ENCODE assay signal across 10 cellular contexts in genomic region chr12:57236925-57237652, GRCh38. TPM values are rescaled to one million over a fixed set of nuclear protein-coding genes. Genes with fewer than 3 reads are reported as not detected.
DNase-seq lines count a peak whose midpoint lies in the region; ATAC-seq and TF ChIP-seq lines count a peak whose summit lies in the region.
"Had no signal": no experiment of that assay in that cellular context is flagged by ENCODE, and none has a peak within 500 bp of the region (broad histone marks: within the 10 kb centered on the region; RNA-seq: fewer than 3 reads in every experiment).

No MANE protein-coding gene starts in this region.

- TF ChIP-seq CTCF in CD14-positive monocyte (IDR thresholded peaks at IDR 0.05) (no peak), cardiac fibroblast (IDR thresholded peaks at IDR 0.05; ENCODE audit: low read depth, low read length) (no peak), mucosa of descending colon (IDR thresholded peaks at IDR 0.05) (no peak), mammary epithelial cell (conservative IDR thresholded peaks at IDR 0.05 in 1 of 2, IDR thresholded peaks at IDR 0.05 in 1 of 2; ENCODE audit: extremely low read depth in 1 of 2, insufficient read depth in 1 of 2, low read depth in 1 of 2, low read length in 2 of 2) (no peak)

- H3K27me3 Mint-ChIP-seq in CD14-positive monocyte (ENCODE audit: low read depth in 3 of 3) = peaks cover 66 to 76% (median 67%) of the 10 kb centered on the region in 3 donors

- H3K36me3 Mint-ChIP-seq in CD14-positive monocyte = peaks cover 44 to 48% of the 10 kb centered on the region in 2 donors

- H3K9me3 Mint-ChIP-seq in CD14-positive monocyte = peaks cover 0 to 40% (median 15%) of the 10 kb centered on the region in 7 donors

- DNase-seq in CD14-positive monocyte (ENCODE audit: low spot score) = no peak
- peak; percentile 25 for DNase-seq in HuH-7.5 (ENCODE audit: low spot score)
- DNase-seq in cardiac fibroblast (ENCODE audit: low read depth in 2 of 2) = peak in 1 of 2 donors; percentile 62
- peak in 2 of 3 donors; percentile 31 to 44 for DNase-seq in mucosa of descending colon
- DNase-seq in NCI-H2196 treated with DMSO at 0.1 percent for 48 hours (lab: John Stamatoyannopoulos, UW; ENCODE audit: unreplicated experiment) = no peak
- DNase-seq in A172 (ENCODE audit: low spot score) = no peak
- DNase-seq in mammary epithelial cell = no peak
- DNase-seq: NCI-H2227 treated with DMSO at 0.1 percent for 48 hours had no signal

- no peak overlapping the region for H3K4me2 ChIP-seq in mammary epithelial cell (ENCODE audit: insufficient read depth, low read depth, low read length)

- intact Hi-C loops in CD14-positive monocyte (cut with micrococcal nuclease) = no loop called here
- intact Hi-C loops in mucosa of descending colon (cut with DNase I, micrococcal nuclease) = no loop called here
- intact Hi-C loops in mammary epithelial cell (cut with micrococcal nuclease) = no loop called here

- H3K4me1 ChIP-seq in mucosa of descending colon (ENCODE audit: low read depth) (peaks cover 43% of the 10 kb centered on the region), mammary epithelial cell (ENCODE audit: insufficient read depth, low read length) (peaks cover 31% of the 10 kb centered on the region)

- peak overlapping the region; percentile 50 to 87 for H3K4me3 Mint-ChIP-seq in CD14-positive monocyte

- 87% methylated on average over 10 of the region's 10 CpGs for WGBS in mammary epithelial cell (ENCODE audit: low coverage, missing lambda C conversion rate)

- H4K20me1 ChIP-seq in mammary epithelial cell (ENCODE audit: insufficient read depth, low read length) = no peaks in the 10 kb centered on the region

- H3K9ac ChIP-seq in mammary epithelial cell (ENCODE audit: insufficient read depth, low read length) = no peak overlapping the region

- H2AFZ ChIP-seq in mammary epithelial cell (ENCODE audit: low read depth, low read length) = no peak overlapping the region

- no peaks in the 10 kb centered on the region for H3K36me3 ChIP-seq in mucosa of descending colon (ENCODE audit: low read depth)
- peaks cover 18% of the 10 kb centered on the region for H3K36me3 ChIP-seq in mammary epithelial cell (ENCODE audit: insufficient read depth, low read length)

- peaks cover 64% of the 10 kb centered on the region for H3K4me1 Mint-ChIP-seq in CD14-positive monocyte

- H3K4me3 ChIP-seq in cardiac fibroblast (replicated peaks in 1 of 2; ENCODE audit: low read depth in 2 of 2, low read length in 2 of 2) = peak overlapping the region; percentile 3 to 72
- no peak overlapping the region for H3K4me3 ChIP-seq in mucosa of descending colon
- no peak overlapping the region for H3K4me3 ChIP-seq in mammary epithelial cell (replicated peaks in 1 of 3; ENCODE audit: insufficient read depth in 1 of 3, low read depth in 2 of 3, low read length in 3 of 3)

- H3K27ac Mint-ChIP-seq in CD14-positive monocyte = no peak overlapping the region

- CTCF ChIA-PET in mammary epithelial cell (lab: Charles Lee; ENCODE audit: low non-redundant PET) = no interaction called here

- no peak overlapping the region for H3K27ac ChIP-seq in mammary epithelial cell (ENCODE audit: insufficient read depth, low read depth, low read length)

- ATAC-seq in mucosa of descending colon = no peak
- ATAC-seq in HG03469 (IDR thresholded peaks at IDR 0.05; ENCODE audit: unreplicated experiment) = no peak

- BruUV-seq in mammary epithelial cell (replicated peaks; lab: Mats Ljungman, UMichigan) = no TSS peak

- dilution Hi-C loops in mammary epithelial cell (cut with HindIII; ENCODE audit: low sequenced_read_pairs) = loop anchor here (10.0 kb wide), 1 partner anchor 52 kb away; no protein-coding TSS in a partner anchor

- peaks cover 3% of the 10 kb centered on the region for H3K27me3 ChIP-seq in mammary epithelial cell (ENCODE audit: insufficient read depth, low read length)

- H3K79me2 ChIP-seq in mammary epithelial cell (ENCODE audit: insufficient read depth, low read length) = peaks cover 14% of the 10 kb centered on the region

- in situ Hi-C loops in mammary epithelial cell (cut with MboI; ENCODE audit: low sequenced_read_pairs in 2 of 2) = no loop called here

- H3K9me3 ChIP-seq in mucosa of descending colon = no peaks in the 10 kb centered on the region
- H3K9me3 ChIP-seq in mammary epithelial cell (replicated peaks; ENCODE audit: insufficient read depth, low read length) = no peaks in the 10 kb centered on the region

RNA-seq across cellular contexts. Expression of gene SHMT2, which starts 7.6 kb away (rescaled TPM):
- 10 to 100 TPM; 36.8 to 39.8 TPM for polyA plus RNA-seq in CD14-positive monocyte
- total RNA-seq in mucosa of descending colon = 10 to 100 TPM; 34.7 to 67.4 (median 40.9) TPM
- 208 and 223 TPM in 2 replicates for total RNA-seq in A172 (2014; rRNA removed; shearing (Covaris generic))
- total RNA-seq in mammary epithelial cell = 100 to 1,000 TPM; 266 to 337 TPM
- polyA plus RNA-seq in mammary epithelial cell = 285 TPM
- 190 TPM for polyA minus RNA-seq in mammary epithelial cell

RNA-seq across cellular contexts. Expression of gene STAC3, which starts 13.9 kb away (rescaled TPM):
- 1 to 10 TPM; 7.0 to 9.1 TPM for polyA plus RNA-seq in CD14-positive monocyte
- total RNA-seq in mucosa of descending colon = 1 to 10 TPM; 2.4 to 4.3 (median 3.3) TPM
- total RNA-seq in A172 (2014; rRNA removed; shearing (Covaris generic)) = 0.59 and 0.89 TPM in 2 replicates
- total RNA-seq in mammary epithelial cell = 1 to 10 TPM in 1 of 2 donors, under 1 TPM in 1; 0.50 to 1.2 TPM
- 0.35 TPM for polyA plus RNA-seq in mammary epithelial cell
- not detected for polyA minus RNA-seq in mammary epithelial cell

RNA-seq across cellular contexts. Expression of gene NXPH4, which starts 20.5 kb away (rescaled TPM):
- polyA plus RNA-seq in CD14-positive monocyte (not detected), mammary epithelial cell (0.51 TPM)
- total RNA-seq in mucosa of descending colon (under 1 TPM in 1 of 3 donors, not detected in 2; 0.25 TPM), mammary epithelial cell (1 to 10 TPM in 1 of 2 donors, under 1 TPM in 1; 0.67 to 5.3 TPM)
- total RNA-seq in A172 (2014; rRNA removed; shearing (Covaris generic)) = 5.3 and 5.8 TPM in 2 replicates
- polyA minus RNA-seq in mammary epithelial cell = 0.41 TPM
- total RNA-seq: G401 had no signal

Comparison
In these comparisons a context has a peak if more than half of its experiments do, and no peak if none do; other contexts are left out.
1. DNase-seq: peak in HuH-7.5 (single experiment) and mucosa of descending colon (2 of 3); none in CD14-positive monocyte (single experiment), NCI-H2196 treated with DMSO at 0.1 percent for 48 hours (single experiment), A172 (single experiment) and mammary epithelial cell (single experiment).
2. H3K4me3 ChIP-seq: peak in cardiac fibroblast (2 of 2); none in mucosa of descending colon (single experiment) and mammary epithelial cell (0 of 3).